ENCODE assay signal across 2 cellular contexts in the genomic region with DNA sequence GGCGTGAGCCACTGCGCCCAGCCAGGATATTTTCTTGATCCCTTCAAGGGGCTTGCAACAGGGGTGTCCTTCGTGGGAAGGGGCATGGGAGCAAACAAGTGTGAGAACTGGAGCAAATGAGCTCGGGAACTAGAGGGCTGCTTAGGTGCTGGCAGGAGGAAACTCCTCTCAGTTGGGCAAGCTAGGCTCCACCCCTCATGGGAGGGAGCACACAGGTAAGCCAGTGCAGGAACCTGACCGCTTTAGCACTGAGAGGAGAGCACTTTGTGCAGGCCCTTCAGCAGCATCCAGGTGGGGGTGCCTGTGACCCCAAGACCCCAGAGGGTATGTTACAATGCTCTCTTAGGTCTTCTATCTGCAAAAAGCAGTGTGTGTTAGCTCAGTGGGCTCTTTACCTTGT.
TF ChIP-seq lines count a peak whose summit lies in the region.

No MANE protein-coding gene starts in this region.

TF ChIP-seq in GM23338, 12 proteins besides CTCF, POLR2A, EP300 and RAD21 (continues in another document):
- TF ChIP-seq, protein P1, sequence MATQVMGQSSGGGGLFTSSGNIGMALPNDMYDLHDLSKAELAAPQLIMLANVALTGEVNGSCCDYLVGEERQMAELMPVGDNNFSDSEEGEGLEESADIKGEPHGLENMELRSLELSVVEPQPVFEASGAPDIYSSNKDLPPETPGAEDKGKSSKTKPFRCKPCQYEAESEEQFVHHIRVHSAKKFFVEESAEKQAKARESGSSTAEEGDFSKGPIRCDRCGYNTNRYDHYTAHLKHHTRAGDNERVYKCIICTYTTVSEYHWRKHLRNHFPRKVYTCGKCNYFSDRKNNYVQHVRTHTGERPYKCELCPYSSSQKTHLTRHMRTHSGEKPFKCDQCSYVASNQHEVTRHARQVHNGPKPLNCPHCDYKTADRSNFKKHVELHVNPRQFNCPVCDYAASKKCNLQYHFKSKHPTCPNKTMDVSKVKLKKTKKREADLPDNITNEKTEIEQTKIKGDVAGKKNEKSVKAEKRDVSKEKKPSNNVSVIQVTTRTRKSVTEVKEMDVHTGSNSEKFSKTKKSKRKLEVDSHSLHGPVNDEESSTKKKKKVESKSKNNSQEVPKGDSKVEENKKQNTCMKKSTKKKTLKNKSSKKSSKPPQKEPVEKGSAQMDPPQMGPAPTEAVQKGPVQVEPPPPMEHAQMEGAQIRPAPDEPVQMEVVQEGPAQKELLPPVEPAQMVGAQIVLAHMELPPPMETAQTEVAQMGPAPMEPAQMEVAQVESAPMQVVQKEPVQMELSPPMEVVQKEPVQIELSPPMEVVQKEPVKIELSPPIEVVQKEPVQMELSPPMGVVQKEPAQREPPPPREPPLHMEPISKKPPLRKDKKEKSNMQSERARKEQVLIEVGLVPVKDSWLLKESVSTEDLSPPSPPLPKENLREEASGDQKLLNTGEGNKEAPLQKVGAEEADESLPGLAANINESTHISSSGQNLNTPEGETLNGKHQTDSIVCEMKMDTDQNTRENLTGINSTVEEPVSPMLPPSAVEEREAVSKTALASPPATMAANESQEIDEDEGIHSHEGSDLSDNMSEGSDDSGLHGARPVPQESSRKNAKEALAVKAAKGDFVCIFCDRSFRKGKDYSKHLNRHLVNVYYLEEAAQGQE (IDR thresholded peaks at IDR 0.05; ENCODE audit: unreplicated experiment): no peak
- TF ChIP-seq ZNF114 (CRISPR knock-in tag; IDR thresholded peaks at IDR 0.05): no peak
- no peak for TF ChIP-seq ZNF331 (CRISPR knock-in tag; IDR thresholded peaks at IDR 0.05; ENCODE audit: low read depth)
- no peak for TF ChIP-seq POLR2AphosphoS5 (IDR thresholded peaks at IDR 0.05; ENCODE audit: low read depth)
- no peak for TF ChIP-seq EZH2 (IDR thresholded peaks at IDR 0.05; ENCODE audit: low read depth, unreplicated experiment)
- TF ChIP-seq, protein P2, sequence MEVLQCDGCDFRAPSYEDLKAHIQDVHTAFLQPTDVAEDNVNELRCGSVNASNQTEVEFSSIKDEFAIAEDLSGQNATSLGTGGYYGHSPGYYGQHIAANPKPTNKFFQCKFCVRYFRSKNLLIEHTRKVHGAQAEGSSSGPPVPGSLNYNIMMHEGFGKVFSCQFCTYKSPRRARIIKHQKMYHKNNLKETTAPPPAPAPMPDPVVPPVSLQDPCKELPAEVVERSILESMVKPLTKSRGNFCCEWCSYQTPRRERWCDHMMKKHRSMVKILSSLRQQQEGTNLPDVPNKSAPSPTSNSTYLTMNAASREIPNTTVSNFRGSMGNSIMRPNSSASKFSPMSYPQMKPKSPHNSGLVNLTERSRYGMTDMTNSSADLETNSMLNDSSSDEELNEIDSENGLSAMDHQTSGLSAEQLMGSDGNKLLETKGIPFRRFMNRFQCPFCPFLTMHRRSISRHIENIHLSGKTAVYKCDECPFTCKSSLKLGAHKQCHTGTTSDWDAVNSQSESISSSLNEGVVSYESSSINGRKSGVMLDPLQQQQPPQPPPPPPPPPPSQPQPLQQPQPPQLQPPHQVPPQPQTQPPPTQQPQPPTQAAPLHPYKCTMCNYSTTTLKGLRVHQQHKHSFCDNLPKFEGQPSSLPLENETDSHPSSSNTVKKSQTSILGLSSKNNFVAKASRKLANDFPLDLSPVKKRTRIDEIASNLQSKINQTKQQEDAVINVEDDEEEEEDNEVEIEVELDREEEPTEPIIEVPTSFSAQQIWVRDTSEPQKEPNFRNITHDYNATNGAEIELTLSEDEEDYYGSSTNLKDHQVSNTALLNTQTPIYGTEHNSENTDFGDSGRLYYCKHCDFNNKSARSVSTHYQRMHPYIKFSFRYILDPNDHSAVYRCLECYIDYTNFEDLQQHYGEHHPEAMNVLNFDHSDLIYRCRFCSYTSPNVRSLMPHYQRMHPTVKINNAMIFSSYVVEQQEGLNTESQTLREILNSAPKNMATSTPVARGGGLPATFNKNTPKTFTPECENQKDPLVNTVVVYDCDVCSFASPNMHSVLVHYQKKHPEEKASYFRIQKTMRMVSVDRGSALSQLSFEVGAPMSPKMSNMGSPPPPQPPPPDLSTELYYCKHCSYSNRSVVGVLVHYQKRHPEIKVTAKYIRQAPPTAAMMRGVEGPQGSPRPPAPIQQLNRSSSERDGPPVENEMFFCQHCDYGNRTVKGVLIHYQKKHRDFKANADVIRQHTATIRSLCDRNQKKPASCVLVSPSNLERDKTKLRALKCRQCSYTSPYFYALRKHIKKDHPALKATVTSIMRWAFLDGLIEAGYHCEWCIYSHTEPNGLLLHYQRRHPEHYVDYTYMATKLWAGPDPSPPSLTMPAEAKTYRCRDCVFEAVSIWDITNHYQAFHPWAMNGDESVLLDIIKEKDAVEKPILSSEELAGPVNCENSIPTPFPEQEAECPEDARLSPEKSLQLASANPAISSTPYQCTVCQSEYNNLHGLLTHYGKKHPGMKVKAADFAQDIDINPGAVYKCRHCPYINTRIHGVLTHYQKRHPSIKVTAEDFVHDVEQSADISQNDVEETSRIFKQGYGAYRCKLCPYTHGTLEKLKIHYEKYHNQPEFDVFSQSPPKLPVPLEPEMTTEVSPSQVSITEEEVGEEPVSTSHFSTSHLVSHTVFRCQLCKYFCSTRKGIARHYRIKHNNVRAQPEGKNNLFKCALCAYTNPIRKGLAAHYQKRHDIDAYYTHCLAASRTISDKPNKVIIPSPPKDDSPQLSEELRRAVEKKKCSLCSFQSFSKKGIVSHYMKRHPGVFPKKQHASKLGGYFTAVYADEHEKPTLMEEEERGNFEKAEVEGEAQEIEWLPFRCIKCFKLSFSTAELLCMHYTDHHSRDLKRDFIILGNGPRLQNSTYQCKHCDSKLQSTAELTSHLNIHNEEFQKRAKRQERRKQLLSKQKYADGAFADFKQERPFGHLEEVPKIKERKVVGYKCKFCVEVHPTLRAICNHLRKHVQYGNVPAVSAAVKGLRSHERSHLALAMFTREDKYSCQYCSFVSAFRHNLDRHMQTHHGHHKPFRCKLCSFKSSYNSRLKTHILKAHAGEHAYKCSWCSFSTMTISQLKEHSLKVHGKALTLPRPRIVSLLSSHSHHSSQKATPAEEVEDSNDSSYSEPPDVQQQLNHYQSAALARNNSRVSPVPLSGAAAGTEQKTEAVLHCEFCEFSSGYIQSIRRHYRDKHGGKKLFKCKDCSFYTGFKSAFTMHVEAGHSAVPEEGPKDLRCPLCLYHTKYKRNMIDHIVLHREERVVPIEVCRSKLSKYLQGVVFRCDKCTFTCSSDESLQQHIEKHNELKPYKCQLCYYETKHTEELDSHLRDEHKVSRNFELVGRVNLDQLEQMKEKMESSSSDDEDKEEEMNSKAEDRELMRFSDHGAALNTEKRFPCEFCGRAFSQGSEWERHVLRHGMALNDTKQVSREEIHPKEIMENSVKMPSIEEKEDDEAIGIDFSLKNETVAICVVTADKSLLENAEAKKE (CRISPR knock-in tag; IDR thresholded peaks at IDR 0.05): no peak
- TF ChIP-seq STAT1 (IDR thresholded peaks at IDR 0.05; ENCODE audit: unreplicated experiment): no peak
- TF ChIP-seq EZH2phosphoT487 (IDR thresholded peaks at IDR 0.05; ENCODE audit: unreplicated experiment): no peak
- no peak for TF ChIP-seq JUNB (IDR thresholded peaks at IDR 0.05; ENCODE audit: unreplicated experiment)
- TF ChIP-seq NANOG (IDR thresholded peaks at IDR 0.05; ENCODE audit: borderline replicate concordance): no peak

TF ChIP-seq in WTC11, 78 proteins besides CTCF, POLR2A, EP300 and RAD21 (continued from another document):
- TF ChIP-seq, protein P3, sequence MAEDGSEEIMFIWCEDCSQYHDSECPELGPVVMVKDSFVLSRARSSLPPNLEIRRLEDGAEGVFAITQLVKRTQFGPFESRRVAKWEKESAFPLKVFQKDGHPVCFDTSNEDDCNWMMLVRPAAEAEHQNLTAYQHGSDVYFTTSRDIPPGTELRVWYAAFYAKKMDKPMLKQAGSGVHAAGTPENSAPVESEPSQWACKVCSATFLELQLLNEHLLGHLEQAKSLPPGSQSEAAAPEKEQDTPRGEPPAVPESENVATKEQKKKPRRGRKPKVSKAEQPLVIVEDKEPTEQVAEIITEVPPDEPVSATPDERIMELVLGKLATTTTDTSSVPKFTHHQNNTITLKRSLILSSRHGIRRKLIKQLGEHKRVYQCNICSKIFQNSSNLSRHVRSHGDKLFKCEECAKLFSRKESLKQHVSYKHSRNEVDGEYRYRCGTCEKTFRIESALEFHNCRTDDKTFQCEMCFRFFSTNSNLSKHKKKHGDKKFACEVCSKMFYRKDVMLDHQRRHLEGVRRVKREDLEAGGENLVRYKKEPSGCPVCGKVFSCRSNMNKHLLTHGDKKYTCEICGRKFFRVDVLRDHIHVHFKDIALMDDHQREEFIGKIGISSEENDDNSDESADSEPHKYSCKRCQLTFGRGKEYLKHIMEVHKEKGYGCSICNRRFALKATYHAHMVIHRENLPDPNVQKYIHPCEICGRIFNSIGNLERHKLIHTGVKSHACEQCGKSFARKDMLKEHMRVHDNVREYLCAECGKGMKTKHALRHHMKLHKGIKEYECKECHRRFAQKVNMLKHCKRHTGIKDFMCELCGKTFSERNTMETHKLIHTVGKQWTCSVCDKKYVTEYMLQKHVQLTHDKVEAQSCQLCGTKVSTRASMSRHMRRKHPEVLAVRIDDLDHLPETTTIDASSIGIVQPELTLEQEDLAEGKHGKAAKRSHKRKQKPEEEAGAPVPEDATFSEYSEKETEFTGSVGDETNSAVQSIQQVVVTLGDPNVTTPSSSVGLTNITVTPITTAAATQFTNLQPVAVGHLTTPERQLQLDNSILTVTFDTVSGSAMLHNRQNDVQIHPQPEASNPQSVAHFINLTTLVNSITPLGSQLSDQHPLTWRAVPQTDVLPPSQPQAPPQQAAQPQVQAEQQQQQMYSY (CRISPR knock-in tag; IDR thresholded peaks at IDR 0.05): no peak
- no peak for TF ChIP-seq KAT7 (CRISPR knock-in tag; IDR thresholded peaks at IDR 0.05; ENCODE audit: borderline replicate concordance)
- no peak for TF ChIP-seq ZNF121 (CRISPR knock-in tag; IDR thresholded peaks at IDR 0.05)
- TF ChIP-seq PRRX2 (CRISPR knock-in tag; IDR thresholded peaks at IDR 0.05): no peak
- TF ChIP-seq ZNF396 (CRISPR knock-in tag; IDR thresholded peaks at IDR 0.05; ENCODE audit: borderline replicate concordance): no peak
- no peak for TF ChIP-seq NR1H2 (CRISPR knock-in tag; IDR thresholded peaks at IDR 0.05)
- TF ChIP-seq, protein P4, sequence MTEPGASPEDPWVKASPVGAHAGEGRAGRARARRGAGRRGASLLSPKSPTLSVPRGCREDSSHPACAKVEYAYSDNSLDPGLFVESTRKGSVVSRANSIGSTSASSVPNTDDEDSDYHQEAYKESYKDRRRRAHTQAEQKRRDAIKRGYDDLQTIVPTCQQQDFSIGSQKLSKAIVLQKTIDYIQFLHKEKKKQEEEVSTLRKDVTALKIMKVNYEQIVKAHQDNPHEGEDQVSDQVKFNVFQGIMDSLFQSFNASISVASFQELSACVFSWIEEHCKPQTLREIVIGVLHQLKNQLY (CRISPR knock-in tag; IDR thresholded peaks at IDR 0.05): no peak
- TF ChIP-seq FOXP1 (CRISPR knock-in tag; IDR thresholded peaks at IDR 0.05; ENCODE audit: borderline replicate concordance): no peak
